Comparison of ENCODE assay signal across 20 cellular contexts in the genomic region with DNA sequence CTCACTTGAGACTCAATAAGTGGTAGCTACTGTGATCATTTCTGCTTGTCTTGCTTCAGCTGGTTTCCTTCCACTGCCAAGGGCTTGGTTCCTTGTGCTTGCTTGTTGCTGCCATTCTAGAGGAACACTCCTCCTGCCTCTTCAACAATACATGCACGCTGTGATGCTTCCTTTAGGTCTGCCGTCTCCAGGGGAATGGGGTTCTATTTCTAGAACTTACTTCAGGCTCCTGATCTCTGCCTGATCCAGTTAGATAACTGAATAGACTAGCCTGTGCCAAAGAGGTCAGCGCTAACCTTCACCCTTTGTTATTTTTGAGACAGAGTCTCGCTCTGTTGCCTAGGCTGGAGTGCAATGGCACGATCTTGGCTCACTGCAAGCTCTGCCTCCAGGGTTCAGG.
A peak's percentile ranks its signal among the peaks of the same experiment; 100 is the strongest.
DNase-seq lines count a peak whose midpoint lies in the region; ATAC-seq lines count a peak whose summit lies in the region.
"Had no signal": no experiment of that assay in that cellular context is flagged by ENCODE, and none has a peak within 500 bp of the region (broad histone marks: within the 10 kb centered on the region; RNA-seq: fewer than 3 reads in every experiment).

No MANE protein-coding gene starts in this region.

- ATAC-seq in HG03469 (IDR thresholded peaks at IDR 0.05; ENCODE audit: unreplicated experiment) = no peak
- no peak for ATAC-seq in activated CD4-positive, alpha-beta T cell treated with anti-CD3 and anti-CD28 coated beads for 36 hours
- ATAC-seq: HepG2, Right ventricle myocardium inferior had no signal

- H3K4me1 Mint-ChIP-seq in activated CD4-positive, alpha-beta T cell treated with anti-CD3 and anti-CD28 coated beads for 36 hours = peaks cover 26% of the 10 kb centered on the region

- H3K4me3 ChIP-seq in skeletal muscle satellite cell (ENCODE audit: low read length) = no peak overlapping the region
- H3K4me3 ChIP-seq: PC-9 had no signal

- peak overlapping the region; percentile 51 for H3K9ac ChIP-seq in skeletal muscle satellite cell (ENCODE audit: low read depth, low read length)

- H3K36me3 ChIP-seq in skeletal muscle satellite cell (ENCODE audit: insufficient read depth, low read length) = no peaks in the 10 kb centered on the region

- intact Hi-C loops in activated CD4-positive, alpha-beta T cell treated with anti-CD3 and anti-CD28 coated beads for 36 hours (cut with DNase I, micrococcal nuclease) = loop anchor here (5.0 to 10.0 kb wide), 4 partner anchors 295 to 797 kb away; partner anchors contain the start of gene IFNG (in 1 of the 2)

- H3K27ac Mint-ChIP-seq in activated CD4-positive, alpha-beta T cell treated with anti-CD3 and anti-CD28 coated beads for 36 hours = no peak overlapping the region
- H3K27ac Mint-ChIP-seq: B cell had no signal

- H3K27me3 ChIP-seq in skeletal muscle satellite cell (ENCODE audit: control insufficient read depth, insufficient read depth, low read length) = no peaks in the 10 kb centered on the region

- DNase-seq in DMS79 treated with DMSO at 0.1 percent for 48 hours (lab: John Stamatoyannopoulos, UW) = peak; percentile 62
- no peak for DNase-seq in DMS79 (lab: John Stamatoyannopoulos, UW)
- peak; percentile 3 for DNase-seq in NCI-H69 (lab: John Stamatoyannopoulos, UW)
- DNase-seq in myocyte (ENCODE audit: low read depth) = peak; percentile 57
- no peak for DNase-seq in UCSD-AML1 (lab: John Stamatoyannopoulos, UW; ENCODE audit: unreplicated experiment)
- DNase-seq in activated CD4-positive, alpha-beta T cell treated with anti-CD3 and anti-CD28 coated beads for 36 hours = no peak
- DNase-seq: Calu3, Karpas-422, NCI-H1092, NCI-H1417 treated with DMSO at 0.1 percent for 48 hours, NCI-H1694 treated with DMSO at 0.1 percent for 48 hours, NCI-H2081, NCI-H524, NCI-H774, PC-9 had no signal

- H3K27me3 Mint-ChIP-seq in activated CD4-positive, alpha-beta T cell treated with anti-CD3 and anti-CD28 coated beads for 36 hours = no peaks in the 10 kb centered on the region
- H3K27me3 Mint-ChIP-seq: B cell had no signal

- no peak overlapping the region for H3K4me3 Mint-ChIP-seq in activated CD4-positive, alpha-beta T cell treated with anti-CD3 and anti-CD28 coated beads for 36 hours
- H3K4me3 Mint-ChIP-seq: B cell had no signal

- POLR2A ChIA-PET in activated CD4-positive, alpha-beta T cell treated with anti-CD3 and anti-CD28 coated beads for 36 hours (lab: Charles Lee) = interaction anchor here (0.7 kb wide), 1 partner anchor 760 kb away, joined by 4 read pairs; no protein-coding TSS in a partner anchor

- no peaks in the 10 kb centered on the region for H3K9me3 ChIP-seq in skeletal muscle satellite cell (replicated peaks; ENCODE audit: low read length)

- peaks cover 32% of the 10 kb centered on the region for H3K4me1 ChIP-seq in skeletal muscle satellite cell (ENCODE audit: control insufficient read depth, insufficient read depth, low read length)

- CTCF ChIA-PET in activated CD4-positive, alpha-beta T cell treated with anti-CD3 and anti-CD28 coated beads for 36 hours (lab: Charles Lee) = interaction anchor here (1.2 to 4.4 kb wide), 5 partner anchors 83 to 585 kb away, joined by 4 to 39 read pairs (median 23); no protein-coding TSS in a partner anchor

- peaks cover 7% of the 10 kb centered on the region for H3K9me3 Mint-ChIP-seq in activated CD4-positive, alpha-beta T cell treated with anti-CD3 and anti-CD28 coated beads for 36 hours (ENCODE audit: low read depth)

- H3K36me3 Mint-ChIP-seq in activated CD4-positive, alpha-beta T cell treated with anti-CD3 and anti-CD28 coated beads for 36 hours (ENCODE audit: low read depth) = peaks cover 5% of the 10 kb centered on the region

- H3K4me2 ChIP-seq in skeletal muscle satellite cell (ENCODE audit: low read length) = no peak overlapping the region

Comparison
In these comparisons a context has a peak if more than half of its experiments do, and no peak if none do; other contexts are left out.
1. DNase-seq: peak in DMS79 treated with DMSO at 0.1 percent for 48 hours (single experiment), NCI-H69 (single experiment) and myocyte (single experiment); none in DMS79 (single experiment), UCSD-AML1 (single experiment) and activated CD4-positive, alpha-beta T cell treated with anti-CD3 and anti-CD28 coated beads for 36 hours (single experiment).